Comparison of ENCODE assay signal across 29 cellular contexts in the genomic region with DNA sequence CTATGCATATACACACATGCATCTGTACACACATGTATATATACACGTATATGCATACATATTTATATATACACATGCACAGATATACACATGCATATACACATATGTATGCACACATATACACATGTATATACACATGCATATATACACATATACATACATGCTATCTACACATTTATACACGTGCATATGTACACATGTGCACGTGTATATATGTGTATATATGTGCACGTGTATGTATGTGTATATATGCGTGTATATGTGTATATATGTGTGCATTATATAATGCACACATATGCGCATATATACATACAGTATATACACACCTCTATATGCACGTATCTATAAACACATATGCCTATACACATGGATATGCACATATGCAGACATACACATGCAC.
"Had no signal": no experiment of that assay in that cellular context is flagged by ENCODE, and none has a peak within 500 bp of the region (broad histone marks: within the 10 kb centered on the region; RNA-seq: fewer than 3 reads in every experiment).

No MANE protein-coding gene starts in this region.

- H3K27ac ChIP-seq: colonic mucosa, coronary artery, dorsolateral prefrontal cortex, epithelial cell of prostate, esophagus muscularis mucosa, esophagus squamous epithelium, foreskin keratinocyte, gastrocnemius medialis, gastroesophageal sphincter, heart left ventricle, heart right ventricle had no signal

- H3K4me1 ChIP-seq: colonic mucosa, esophagus muscularis mucosa, esophagus squamous epithelium, foreskin keratinocyte, gastroesophageal sphincter, heart left ventricle, heart right ventricle had no signal

- H3K27ac Mint-ChIP-seq: dendritic cell treated with granulocyte-macrophage colony-stimulating factor and Interleukin-4, amounts not matched to agents 40 ng/mL and 50 ng/mL, for 4 days; effector memory CD8-positive, alpha-beta T cell; endodermal cell had no signal

- H3K4me3 Mint-ChIP-seq: dendritic cell treated with granulocyte-macrophage colony-stimulating factor and Interleukin-4, amounts not matched to agents 40 ng/mL and 50 ng/mL, for 4 days; effector memory CD8-positive, alpha-beta T cell; endodermal cell had no signal

- ATAC-seq: effector memory CD8-positive, alpha-beta T cell; esophagus mucosa; foreskin keratinocyte; gastrocnemius medialis; gastroesophageal sphincter; heart left ventricle; heart right ventricle had no signal

- FAIRE-seq: colon, endometrium, endothelial cell of umbilical vein, frontal cortex had no signal

- H3K9me3 Mint-ChIP-seq: dendritic cell treated with granulocyte-macrophage colony-stimulating factor and Interleukin-4, amounts not matched to agents 40 ng/mL and 50 ng/mL, for 4 days; effector memory CD8-positive, alpha-beta T cell; endodermal cell had no signal

- H3K27me3 ChIP-seq: colonic mucosa, dorsolateral prefrontal cortex, gastrocnemius medialis, heart left ventricle had no signal

- H3K4me1 Mint-ChIP-seq: endodermal cell had no signal

- H3K9me3 ChIP-seq: colonic mucosa, esophagus muscularis mucosa, esophagus squamous epithelium, gastrocnemius medialis, gastroesophageal sphincter, heart left ventricle, heart right ventricle had no signal

- H3K4me3 ChIP-seq: colonic mucosa, coronary artery, dorsolateral prefrontal cortex, esophagus muscularis mucosa, esophagus squamous epithelium, gastrocnemius medialis, gastroesophageal sphincter, heart left ventricle, heart right ventricle had no signal

- DNase-seq: colonic mucosa; cortex of kidney; dermis blood vessel endothelial cell; dorsolateral prefrontal cortex; effector CD4-positive, alpha-beta T cell; effector CD8-positive, alpha-beta T cell; effector memory CD4-positive, alpha-beta T cell; effector memory CD8-positive, alpha-beta T cell; endodermal cell; erythroblast; esophagus squamous epithelium; foreskin fibroblast; foreskin keratinocyte; foreskin melanocyte; gastrocnemius medialis; glutamatergic neuron; head of caudate nucleus; heart left ventricle; heart right ventricle had no signal

- H3K36me3 ChIP-seq: colonic mucosa, esophagus muscularis mucosa, esophagus squamous epithelium, gastrocnemius medialis, gastroesophageal sphincter, heart left ventricle, heart right ventricle had no signal
